In genomic region chr2:220847587-220847986, GRCh38 we compare ENCODE assay signal across 12 cellular contexts.
DNase-seq lines count a peak whose midpoint lies in the region; ATAC-seq, FAIRE-seq and TF ChIP-seq lines count a peak whose summit lies in the region.
"Had no signal": no experiment of that assay in that cellular context is flagged by ENCODE, and none has a peak within 500 bp of the region (broad histone marks: within the 10 kb centered on the region; RNA-seq: fewer than 3 reads in every experiment).

No MANE protein-coding gene starts in this region.

- POLR2A ChIA-PET in GM12878 (lab: Charles Lee): no interaction called here
- POLR2A ChIA-PET in activated CD8-positive, alpha-beta T cell treated with anti-CD3 and anti-CD28 coated beads for 36 hours (lab: Charles Lee): no interaction called here

- intact Hi-C loops in GM12878 (cut with micrococcal nuclease; ENCODE audit: unreplicated experiment): no loop called here
- intact Hi-C loops in heart right ventricle (cut with DNase I): no loop called here
- intact Hi-C loops in activated CD8-positive, alpha-beta T cell treated with anti-CD3 and anti-CD28 coated beads for 36 hours (cut with micrococcal nuclease): no loop called here

- no peaks in the 10 kb centered on the region for H3K36me3 ChIP-seq in GM12878 (ENCODE audit: control insufficient read depth in 2 of 2, insufficient read depth in 2 of 2, low read length in 1 of 2)
- H3K36me3 ChIP-seq in lung (ENCODE audit: control insufficient read depth in 2 of 2, insufficient read depth in 2 of 2, low read length in 2 of 2): no peaks in the 10 kb centered on the region
- H3K36me3 ChIP-seq in heart right ventricle: no peaks in the 10 kb centered on the region
- H3K36me3 ChIP-seq: upper lobe of left lung had no signal

- peaks cover 1% of the 10 kb centered on the region for H3K27me3 Mint-ChIP-seq in activated CD8-positive, alpha-beta T cell treated with anti-CD3 and anti-CD28 coated beads for 36 hours
- H3K27me3 Mint-ChIP-seq: activated naive CD4-positive, alpha-beta T cell treated with anti-CD3 and anti-CD28 coated beads, Interleukin-2, amount 50 U/mL, for 24 hours; naive B cell had no signal

- H3K9me3 Mint-ChIP-seq in activated CD8-positive, alpha-beta T cell treated with anti-CD3 and anti-CD28 coated beads for 36 hours: peaks cover 4% of the 10 kb centered on the region
- H3K9me3 Mint-ChIP-seq: activated naive CD4-positive, alpha-beta T cell treated with anti-CD3 and anti-CD28 coated beads, Interleukin-2, amount 50 U/mL, for 24 hours had no signal

- 19% methylated on average over 4 of the region's 4 CpGs for WGBS in GM12878 (ENCODE audit: insufficient coverage, insufficient replicate concordance, low lambda C conversion rate, missing lambda C conversion rate)
- 72 to 75% methylated on average over 4 of the region's 4 CpGs for WGBS in lung, 2 donors
- 70 to 85% methylated on average over 4 of the region's 4 CpGs for WGBS in heart right ventricle, 2 donors

- TF ChIP-seq EP300 in GM12878 (IDR thresholded peaks at IDR 0.05; ENCODE audit: borderline replicate concordance in 1 of 2, control insufficient read depth in 1 of 2, low read depth in 2 of 2, low read length in 2 of 2): no peak

- H3K4me3 ChIP-seq in GM12878 (no peak overlapping the region), lung (no peak overlapping the region), heart right ventricle (no peak overlapping the region)
- H3K4me3 ChIP-seq: upper lobe of left lung had no signal

- H3K27ac ChIP-seq in GM12878 (ENCODE audit: control insufficient read depth, insufficient read depth) (no peak overlapping the region), lung (ENCODE audit: low read depth in 1 of 2, low read length in 1 of 2) (no peak overlapping the region), heart right ventricle (no peak overlapping the region)
- H3K27ac ChIP-seq: upper lobe of left lung had no signal

- no peaks in the 10 kb centered on the region for H3K4me1 ChIP-seq in GM12878 (ENCODE audit: control insufficient read depth, insufficient read depth, low read length)
- no peaks in the 10 kb centered on the region for H3K4me1 ChIP-seq in lung (ENCODE audit: control insufficient read depth in 2 of 2, insufficient read depth in 2 of 2, low read length in 2 of 2)
- H3K4me1 ChIP-seq in heart right ventricle: no peaks in the 10 kb centered on the region
- H3K4me1 ChIP-seq: upper lobe of left lung had no signal

- H3K9me3 ChIP-seq in GM12878 (replicated peaks; ENCODE audit: control insufficient read depth, insufficient read depth, low read length) (no peaks in the 10 kb centered on the region), lung (ENCODE audit: control insufficient read depth in 2 of 2, insufficient read depth in 1 of 2, low read length in 1 of 2) (no peaks in the 10 kb centered on the region), heart right ventricle (no peaks in the 10 kb centered on the region)
- H3K9me3 ChIP-seq: upper lobe of left lung had no signal

- H3K9ac ChIP-seq in GM12878 (ENCODE audit: control insufficient read depth, insufficient read depth, low read length): no peak overlapping the region

- BruUV-seq in GM12878 (replicated peaks; lab: Mats Ljungman, UMichigan): no TSS peak

- H3K4me3 Mint-ChIP-seq in activated CD8-positive, alpha-beta T cell treated with anti-CD3 and anti-CD28 coated beads for 36 hours: no peak overlapping the region
- H3K4me3 Mint-ChIP-seq: activated naive CD4-positive, alpha-beta T cell treated with anti-CD3 and anti-CD28 coated beads, Interleukin-2, amount 50 U/mL, for 24 hours; naive B cell had no signal

- no peaks in the 10 kb centered on the region for H3K36me3 Mint-ChIP-seq in activated CD8-positive, alpha-beta T cell treated with anti-CD3 and anti-CD28 coated beads for 36 hours (ENCODE audit: low read depth)
- H3K36me3 Mint-ChIP-seq: activated naive CD4-positive, alpha-beta T cell treated with anti-CD3 and anti-CD28 coated beads, Interleukin-2, amount 50 U/mL, for 24 hours; naive B cell had no signal

- DNase-seq in COLO668 (lab: John Stamatoyannopoulos, UW; ENCODE audit: unreplicated experiment) (peak; percentile 50), LHCN-M2 (ENCODE audit: low read depth) (peak; percentile 86), GM12878 (ENCODE audit: low read depth, low spot score) (no peak), lung (ENCODE audit: low spot score) (no peak), GM12892 (ENCODE audit: insufficient read length) (no peak), heart right ventricle (no peak), ureter (ENCODE audit: low spot score) (no peak)
- DNase-seq in activated CD8-positive, alpha-beta T cell treated with anti-CD3 and anti-CD28 coated beads for 36 hours: no peak
- DNase-seq: GDM1, naive B cell, upper lobe of left lung had no signal

- TF ChIP-seq RAD21 in GM12878 (IDR thresholded peaks at IDR 0.05; ENCODE audit: insufficient read depth, low read depth, low read length): no peak

- no peak overlapping the region for H3K4me2 ChIP-seq in GM12878 (ENCODE audit: control insufficient read depth, insufficient read depth)

- no peaks in the 10 kb centered on the region for H4K20me1 ChIP-seq in GM12878 (ENCODE audit: control insufficient read depth, insufficient read depth)

- no peaks in the 10 kb centered on the region for H3K79me2 ChIP-seq in GM12878 (ENCODE audit: control insufficient read depth, insufficient read depth, low read length)

- no peak overlapping the region for H2AFZ ChIP-seq in GM12878 (ENCODE audit: control insufficient read depth, low read depth, low read length)

- FAIRE-seq in GM12878 (lab: Jason Lieb, UNC) (no peak), GM12892 (lab: Jason Lieb, UNC) (no peak)

- H3K27me3 ChIP-seq in GM12878 (replicated peaks in 1 of 2; ENCODE audit: control insufficient read depth in 2 of 2, insufficient read depth in 2 of 2, low read length in 1 of 2) (no peaks in the 10 kb centered on the region; a peak in 1 of 4 replicates), lung (ENCODE audit: control insufficient read depth, insufficient read depth) (no peaks in the 10 kb centered on the region), heart right ventricle (no peaks in the 10 kb centered on the region)
- H3K27me3 ChIP-seq: upper lobe of left lung had no signal

- RAD21 ChIA-PET in GM12878 (lab: Charles Lee; ENCODE audit: unreplicated experiment): no interaction called here

- ATAC-seq in GM12878 (peak; percentile 38), lung (ENCODE audit: insufficient read depth, low FRiP score) (peak; percentile 54), heart right ventricle (no peak)
- ATAC-seq in activated CD8-positive, alpha-beta T cell treated with anti-CD3 and anti-CD28 coated beads for 36 hours: no peak

- no peaks in the 10 kb centered on the region for H3K4me1 Mint-ChIP-seq in activated CD8-positive, alpha-beta T cell treated with anti-CD3 and anti-CD28 coated beads for 36 hours (ENCODE audit: low read depth)
- H3K4me1 Mint-ChIP-seq: activated naive CD4-positive, alpha-beta T cell treated with anti-CD3 and anti-CD28 coated beads, Interleukin-2, amount 50 U/mL, for 24 hours; naive B cell had no signal

- H3K27ac Mint-ChIP-seq in activated CD8-positive, alpha-beta T cell treated with anti-CD3 and anti-CD28 coated beads for 36 hours: no peak overlapping the region
- H3K27ac Mint-ChIP-seq: activated naive CD4-positive, alpha-beta T cell treated with anti-CD3 and anti-CD28 coated beads, Interleukin-2, amount 50 U/mL, for 24 hours had no signal

- CTCF ChIA-PET in GM12878 (lab: Yijun Ruan, JAX): no interaction called here
- CTCF ChIA-PET in activated CD8-positive, alpha-beta T cell treated with anti-CD3 and anti-CD28 coated beads for 36 hours (lab: Charles Lee): no interaction called here

- TF ChIP-seq POLR2A in GM12878 (IDR thresholded peaks at IDR 0.05; ENCODE audit: low read depth, low read length) (no peak), GM12892 (IDR thresholded peaks at IDR 0.05; ENCODE audit: low read depth, low read length) (no peak)

- TF ChIP-seq CTCF in GM12878 (IDR thresholded peaks at IDR 0.05 in 2 of 3, conservative IDR thresholded peaks at IDR 0.05 in 1 of 3; ENCODE audit: control insufficient read depth in 2 of 3, extremely low read depth in 1 of 3, insufficient read depth in 1 of 3, low read depth in 3 of 3, low read length in 3 of 3) (no peak), lung (IDR thresholded peaks at IDR 0.05; ENCODE audit: control extremely low read depth, extremely low read depth) (no peak), heart right ventricle (IDR thresholded peaks at IDR 0.05) (no peak)
- no peak for TF ChIP-seq CTCF in activated CD8-positive, alpha-beta T cell treated with anti-CD3 and anti-CD28 coated beads for 36 hours (IDR thresholded peaks at IDR 0.05)

- in situ Hi-C loops in GM12878 (cut with MboI): no loop called here

- SMC1A ChIA-PET in GM12878 (lab: Charles Lee; ENCODE audit: uncharacterized antibody, unreplicated experiment): interaction anchor here (0.7 kb wide), 1 partner anchor 481 kb away, joined by 3 read pairs; no protein-coding TSS in a partner anchor

TF ChIP-seq in GM12878, 131 proteins besides CTCF, POLR2A, EP300 and RAD21 (continues in another document):
- TF ChIP-seq ZBTB4 (CRISPR knock-in tag; IDR thresholded peaks at IDR 0.05): no peak
- no peak for TF ChIP-seq EGR1 (IDR thresholded peaks at IDR 0.05; ENCODE audit: borderline replicate concordance in 1 of 2, low read depth in 2 of 2, low read length in 2 of 2)
- TF ChIP-seq CEBPB (IDR thresholded peaks at IDR 0.05; ENCODE audit: borderline replicate concordance in 1 of 2, low read depth in 2 of 2, low read length in 2 of 2): no peak
- TF ChIP-seq FOXK2 (IDR thresholded peaks at IDR 0.05): no peak
- TF ChIP-seq HDGF (IDR thresholded peaks at IDR 0.05): no peak
- TF ChIP-seq SREBF1 (IDR thresholded peaks at IDR 0.05; ENCODE audit: low read length): no peak

Comparison
In these comparisons a context has a peak if more than half of its experiments do, and no peak if none do; other contexts are left out.
1. DNase-seq: peak in COLO668 (single experiment) and LHCN-M2 (single experiment); none in GM12878 (single experiment), lung (single experiment), GM12892 (single experiment), heart right ventricle (0 of 2), ureter (single experiment) and activated CD8-positive, alpha-beta T cell treated with anti-CD3 and anti-CD28 coated beads for 36 hours (single experiment).
2. ATAC-seq: peak in GM12878 (single experiment) and lung (single experiment); none in heart right ventricle (0 of 8) and activated CD8-positive, alpha-beta T cell treated with anti-CD3 and anti-CD28 coated beads for 36 hours (single experiment).